In the genomic region with DNA sequence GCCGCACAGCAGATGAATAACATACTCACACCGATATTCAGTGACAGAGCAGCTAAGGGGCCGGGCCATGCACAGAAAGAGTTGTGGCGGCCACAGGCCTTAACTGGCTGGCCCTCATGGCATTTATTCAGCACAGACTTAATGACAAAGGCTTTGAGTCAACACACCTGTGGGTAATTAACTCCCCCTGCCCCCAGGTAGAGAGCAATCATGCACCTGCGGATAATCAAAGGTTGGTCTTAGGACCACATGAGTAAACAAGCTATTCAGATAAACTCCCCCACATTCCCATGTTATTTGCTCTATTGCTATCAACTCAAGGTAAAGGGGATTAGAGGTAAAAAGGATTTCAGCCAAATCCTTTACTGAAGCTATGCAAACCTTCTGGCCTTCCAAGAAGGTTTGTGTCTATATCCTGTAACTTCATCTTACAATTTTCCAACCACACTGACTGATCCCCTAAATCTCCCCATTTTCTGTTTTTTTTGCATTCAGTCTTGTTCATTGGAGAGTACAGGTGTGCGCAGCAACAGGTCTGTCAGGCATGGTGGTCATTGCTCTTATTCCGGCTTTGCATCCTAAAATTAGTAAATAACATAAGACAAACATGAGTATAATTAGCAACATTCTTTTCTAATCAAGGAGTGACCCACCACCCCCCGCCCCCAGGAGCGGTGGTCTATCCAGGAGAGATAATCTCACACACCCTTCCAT, we compare ENCODE assay signal across 22 cellular contexts. TPM values are rescaled to one million over a fixed set of nuclear protein-coding genes. Genes with fewer than 3 reads are reported as not detected.
DNase-seq lines count a peak whose midpoint lies in the region; ATAC-seq, FAIRE-seq and TF ChIP-seq lines count a peak whose summit lies in the region.
"Had no signal": no experiment of that assay in that cellular context is flagged by ENCODE, and none has a peak within 500 bp of the region (broad histone marks: within the 10 kb centered on the region; RNA-seq: fewer than 3 reads in every experiment).

No MANE protein-coding gene starts in this region.

- TF ChIP-seq CTCF in A549 (IDR thresholded peaks at IDR 0.05) = no peak
- TF ChIP-seq CTCF in GM23338 (conservative IDR thresholded peaks at IDR 0.05; ENCODE audit: low read depth in 2 of 2) = no peak
- TF ChIP-seq CTCF in H1 (IDR thresholded peaks at IDR 0.05; ENCODE audit: control extremely low read depth in 1 of 3, insufficient read depth in 1 of 3, low read depth in 1 of 3, low read length in 3 of 3) = no peak
- TF ChIP-seq CTCF in testis (IDR thresholded peaks at IDR 0.05) = no peak

- intact Hi-C loops in testis (cut with DNase I; ENCODE audit: low total_unique reads) = no loop called here

- DNase-seq in A549 (ENCODE audit: low read depth in 1 of 2, low spot score in 1 of 2) = no peak
- DNase-seq in GM23338 (ENCODE audit: low spot score) = no peak
- DNase-seq in NCI-H69 (lab: John Stamatoyannopoulos, UW) = peak; percentile 38
- no peak for DNase-seq in H1 (ENCODE audit: low read depth in 1 of 2, low spot score in 2 of 2)
- no peak for DNase-seq in stimulated activated naive CD4-positive, alpha-beta T cell (lab: John Stamatoyannopoulos, UW)
- DNase-seq in testis = no peak
- DNase-seq: CD4-positive, CD25-positive, alpha-beta regulatory T cell; CD8-positive, alpha-beta T cell; DMS 273 treated with DMSO at 0.1 percent for 48 hours; DMS79 treated with DMSO at 0.1 percent for 48 hours; GF-D8; H9; HFFc6 had no signal

- TF ChIP-seq POLR2A in A549 (IDR thresholded peaks at IDR 0.05; ENCODE audit: low read length) = no peak
- no peak for TF ChIP-seq POLR2A in H1 (IDR thresholded peaks at IDR 0.05; ENCODE audit: control extremely low read depth in 1 of 2, low read depth in 2 of 2, low read length in 2 of 2)
- no peak for TF ChIP-seq POLR2A in testis (IDR thresholded peaks at IDR 0.05)

- H4K20me1 ChIP-seq in GM23338 (replicated peaks; ENCODE audit: insufficient read depth) = no peaks in the 10 kb centered on the region
- H4K20me1 ChIP-seq in H1 (replicated peaks in 1 of 2; ENCODE audit: control insufficient read depth in 1 of 2, insufficient read depth in 2 of 2, low read length in 2 of 2) = no peaks in the 10 kb centered on the region
- H4K20me1 ChIP-seq: BLaER1 had no signal

- CTCF ChIA-PET in A549 (lab: Yijun Ruan, JAX) = interaction anchor here (1.3 kb wide), 1 partner anchor 14 kb away, joined by 3 read pairs; no protein-coding TSS in a partner anchor
- CTCF ChIA-PET in H1 (lab: Charles Lee; ENCODE audit: partially characterized antibody) = interaction anchor here (0.6 to 2.1 kb wide), 5 partner anchors 8 to 84 kb away, joined by 3 to 7 read pairs (median 4); no protein-coding TSS in a partner anchor

- no peak overlapping the region for H3K4me2 ChIP-seq in A549
- H3K4me2 ChIP-seq in GM23338 = no peak overlapping the region
- H3K4me2 ChIP-seq in H1 (ENCODE audit: insufficient read depth in 1 of 2, low read depth in 2 of 2, low read length in 2 of 2) = no peak overlapping the region

- H3K27me3 ChIP-seq in GM23338 (ENCODE audit: insufficient read depth) (no peaks in the 10 kb centered on the region), H1 (replicated peaks in 1 of 4; ENCODE audit: control insufficient read depth in 3 of 4, extremely low read depth in 1 of 4, insufficient read depth in 3 of 4, low read length in 3 of 4) (no peaks in the 10 kb centered on the region), testis (no peaks in the 10 kb centered on the region)
- H3K27me3 ChIP-seq: BLaER1 had no signal

- no peak overlapping the region for H2BK20ac ChIP-seq in H1 (ENCODE audit: low read length)

- no peak overlapping the region for H4K8ac ChIP-seq in H1 (ENCODE audit: extremely low read depth, insufficient read depth, low read length)

- no peak for TF ChIP-seq RAD21 in A549 (conservative IDR thresholded peaks at IDR 0.05 in 1 of 2, IDR thresholded peaks at IDR 0.05 in 1 of 2)
- TF ChIP-seq RAD21 in H1 (IDR thresholded peaks at IDR 0.05 in 1 of 2, conservative IDR thresholded peaks at IDR 0.05 in 1 of 2; ENCODE audit: low read depth in 2 of 2, low read length in 2 of 2) = no peak

- no peak overlapping the region for H3K27ac Mint-ChIP-seq in GM23338
- H3K27ac Mint-ChIP-seq: B cell; CD8-positive, alpha-beta T cell; HFFc6 had no signal

- no peaks in the 10 kb centered on the region for H3K79me1 ChIP-seq in H1 (ENCODE audit: low read depth, low read length)

- H2BK15ac ChIP-seq in H1 (ENCODE audit: low read length) = no peak overlapping the region

- H3F3A ChIP-seq in GM23338 (replicated peaks; ENCODE audit: low read depth) = no peaks in the 10 kb centered on the region

- H3K4me3 Mint-ChIP-seq in GM23338 = no peak overlapping the region
- H3K4me3 Mint-ChIP-seq: B cell; CD4-positive, CD25-positive, alpha-beta regulatory T cell; CD8-positive, alpha-beta T cell; H9; HFFc6 had no signal

- H3K79me2 ChIP-seq in GM23338 (replicated peaks; ENCODE audit: insufficient read depth) = no peaks in the 10 kb centered on the region
- H3K79me2 ChIP-seq in H1 (ENCODE audit: control insufficient read depth in 1 of 2, insufficient read depth in 2 of 2, low read length in 2 of 2) = no peaks in the 10 kb centered on the region

- H3K27ac ChIP-seq in A549 (no peak overlapping the region), GM23338 (ENCODE audit: low read depth) (no peak overlapping the region), H1 (ENCODE audit: low read depth, low read length) (no peak overlapping the region), testis (no peak overlapping the region)
- H3K27ac ChIP-seq: C4-2B had no signal

- no peaks in the 10 kb centered on the region for H3K23me2 ChIP-seq in H1 (ENCODE audit: low read depth, low read length)

- no peaks in the 10 kb centered on the region for H3K9me2 ChIP-seq in GM23338 (ENCODE audit: insufficient read depth)

- H3K4me1 ChIP-seq in A549 = peaks cover 9% of the 10 kb centered on the region
- peaks cover 17% of the 10 kb centered on the region for H3K4me1 ChIP-seq in GM23338 (ENCODE audit: insufficient read depth)
- peaks cover 2 to 10% (median 7%) of the 10 kb centered on the region in 4 experiments; a peak in 5 of 7 replicates for H3K4me1 ChIP-seq in H1 (replicated peaks in 1 of 4; ENCODE audit: control insufficient read depth in 3 of 4, insufficient read depth in 4 of 4, low read length in 3 of 4)
- H3K4me1 ChIP-seq in testis = no peaks in the 10 kb centered on the region
- H3K4me1 ChIP-seq: Caco-2 had no signal

- ATAC-seq in A549 (no peak), GM23338 (no peak), HG03095 (IDR thresholded peaks at IDR 0.05; ENCODE audit: unreplicated experiment) (no peak), GM19023 (IDR thresholded peaks at IDR 0.05; ENCODE audit: unreplicated experiment) (no peak)
- ATAC-seq: CD8-positive, alpha-beta T cell; HCT116 had no signal

- H3K18ac ChIP-seq in H1 (ENCODE audit: extremely low read depth, low read length) = no peak overlapping the region

- no peak overlapping the region for H3K23ac ChIP-seq in H1 (ENCODE audit: insufficient read length)

- H2BK12ac ChIP-seq in H1 (ENCODE audit: low read depth, low read length) = 0 out of 2 replicates have a peak overlapping the region, but pooled peaks have one; percentile 50

- no peaks in the 10 kb centered on the region for H3K36me3 ChIP-seq in GM23338 (ENCODE audit: insufficient read depth)
- no peaks in the 10 kb centered on the region; a peak in 1 of 8 replicates for H3K36me3 ChIP-seq in H1 (ENCODE audit: control insufficient read depth in 2 of 4, insufficient read depth in 4 of 4, low read length in 3 of 4)
- no peaks in the 10 kb centered on the region for H3K36me3 ChIP-seq in testis (ENCODE audit: low read depth, missing control alignments)

- TF ChIP-seq EP300 in A549 (IDR thresholded peaks at IDR 0.05) (no peak), H1 (IDR thresholded peaks at IDR 0.05; ENCODE audit: borderline replicate concordance in 1 of 2, low read depth in 2 of 2, low read length in 2 of 2) (no peak)

- H2BK5ac ChIP-seq in H1 (ENCODE audit: low read depth, low read length) = no peak overlapping the region

- H3K27me3 Mint-ChIP-seq in GM23338 (ENCODE audit: insufficient read depth, low read depth, poor library complexity) = peaks cover 4% of the 10 kb centered on the region
- H3K27me3 Mint-ChIP-seq: B cell; CD4-positive, CD25-positive, alpha-beta regulatory T cell had no signal

- POLR2A ChIA-PET in A549 (lab: Yijun Ruan, JAX) (no interaction called here), H1 (lab: Charles Lee; ENCODE audit: partially characterized antibody) (interaction anchor here (1.2 to 1.6 kb wide), 2 partner anchors 11 to 41 kb away, joined by 6 read pairs; partner anchors contain the start of gene ACTR6)

- FAIRE-seq in A549 (lab: Jason Lieb, UNC) = peak; percentile 65
- no peak for FAIRE-seq in H1 (lab: Jason Lieb, UNC)
- FAIRE-seq: GM12891, GM18507 had no signal

- no peak overlapping the region for H3K14ac ChIP-seq in H1 (ENCODE audit: insufficient read length)

- no peak overlapping the region for H4K5ac ChIP-seq in H1 (ENCODE audit: insufficient read length, low read depth, low read length)

- H3K9me3 Mint-ChIP-seq in GM23338 = peaks cover 15% of the 10 kb centered on the region
- H3K9me3 Mint-ChIP-seq: CD4-positive, CD25-positive, alpha-beta regulatory T cell; CD8-positive, alpha-beta T cell; HFFc6 had no signal

- no peak overlapping the region for H2BK120ac ChIP-seq in H1 (replicated peaks; ENCODE audit: low read depth, low read length)

- no peak overlapping the region for H4K91ac ChIP-seq in H1 (replicated peaks; ENCODE audit: insufficient read length, low read length)

- no peak overlapping the region for H3K56ac ChIP-seq in H1 (replicated peaks; ENCODE audit: insufficient read length, low read depth, low read length)

- H3K4ac ChIP-seq in H1 (replicated peaks; ENCODE audit: insufficient read length, low read depth, low read length) = no peak overlapping the region

- no peak overlapping the region for H3K9ac ChIP-seq in H1 (replicated peaks in 1 of 4; ENCODE audit: extremely low read depth in 1 of 4, low read depth in 3 of 4, low read length in 3 of 4)
- H3K9ac ChIP-seq: BLaER1 had no signal

- no peak overlapping the region for H3K4me3 ChIP-seq in A549
- H3K4me3 ChIP-seq in GM23338 = no peak overlapping the region
- H3K4me3 ChIP-seq in H1 (ENCODE audit: extremely low read depth in 1 of 4, insufficient read depth in 2 of 4, low read depth in 3 of 4, low read length in 4 of 4) = no peak overlapping the region
- H3K4me3 ChIP-seq in testis = no peak overlapping the region
- H3K4me3 ChIP-seq: BLaER1 had no signal

- H3K36me3 Mint-ChIP-seq in GM23338 (ENCODE audit: low read depth) = peaks cover 26% of the 10 kb centered on the region
- H3K36me3 Mint-ChIP-seq: CD8-positive, alpha-beta T cell had no signal

- 77% methylated on average over 9 of the region's 9 CpGs for WGBS in A549 (ENCODE audit: missing lambda C conversion rate)
- 90% methylated on average over 9 of the region's 9 CpGs; no CpG with 5 or more reads in 1 of the 2 experiments for WGBS in H1 (ENCODE audit: extremely low coverage in 1 of 2, insufficient coverage in 1 of 2, insufficient read length in 1 of 2, insufficient replicate concordance in 2 of 2, low coverage in 1 of 2, low lambda C conversion rate in 2 of 2, missing lambda C conversion rate in 1 of 2), 2 experiments
- 89 to 94% methylated on average over 9 of the region's 9 CpGs for WGBS in testis, 2 donors

- H2AFZ ChIP-seq in GM23338 (no peak overlapping the region), H1 (ENCODE audit: low read length) (no peak overlapping the region)

- peaks cover 42% of the 10 kb centered on the region for H3K4me1 Mint-ChIP-seq in GM23338

- H3K9me3 ChIP-seq in A549 = no peaks in the 10 kb centered on the region
- H3K9me3 ChIP-seq in H1 (ENCODE audit: insufficient read depth in 2 of 2, low read depth in 1 of 2, low read length in 1 of 2) = peaks cover 7 to 8% of the 10 kb centered on the region in 2 experiments; a peak in 3 of 4 replicates
- H3K9me3 ChIP-seq in testis = no peaks in the 10 kb centered on the region

- H2AK5ac ChIP-seq in H1 (ENCODE audit: low read depth, low read length) = peak overlapping the region; percentile 60; the same call in 1 of the 2 replicates

RNA-seq across cellular contexts. Expression of gene BLTP3B, which starts 16.9 kb away (rescaled TPM):
- 30.1 and 38.8 TPM in 2 replicates for polyA plus RNA-seq in A549 (2011; rRNA removed)
- polyA plus RNA-seq in A549 (2012; cell fraction: cytosol; rRNA removed) = 5.9 and 6.4 TPM in 2 replicates
- 1.8 and 2.2 TPM in 2 replicates for polyA plus RNA-seq in A549 (2012; cell fraction: nucleus; rRNA removed)
- polyA plus RNA-seq in A549 (2017; fragmentation: RNase III; extraction: RNeasy Plus Mini Kit Qiagen cat#74134 plus additional on column Dnase treatment) = 11.1 to 12.4 TPM (median 11.2 TPM) in 3 replicates
- polyA minus RNA-seq in A549 (2011; rRNA and poly(A)+ RNA removed) = 29.9 and 34.5 TPM in 2 replicates
- total RNA-seq in GM23338 (2014; rRNA removed; shearing (Covaris generic)) = 22.6 and 35.8 TPM in 2 replicates
- polyA plus RNA-seq in GM23338 (2016; fragmentation: Nextera tagmentation; extraction: Ambion mirVana) = 9.5 and 11.2 TPM in 2 replicates
- 24.4 and 28.6 TPM in 2 replicates for total RNA-seq in H1 (2021; fragmentation: NEBNext Ultra II Directional; extraction: Animal tissue kit (Norgen Biotek cat#: 25700))
- 5.7 and 7.0 TPM in 2 replicates for polyA plus RNA-seq in H1 (2011; rRNA removed)
- polyA plus RNA-seq in H1 (2011; cell fraction: cytosol; rRNA removed) = 11.3 TPM
- polyA plus RNA-seq in H1 (2011; cell fraction: nucleus; rRNA removed) = 6.7 TPM
- polyA plus RNA-seq in H1 (2012, experiment 1 of 2) = 6.6 to 14.0 TPM (median 8.0 TPM) in 4 replicates
- polyA plus RNA-seq in H1 (2012, experiment 2 of 2) = 0.93 TPM
- polyA plus RNA-seq in H1 (2013, experiment 1 of 2) = 12.1 TPM
- polyA plus RNA-seq in H1 (2013, experiment 2 of 2) = 11.6 TPM
- polyA minus RNA-seq in H1 (2011; rRNA and poly(A)+ RNA removed) = 38.0 and 67.7 TPM in 2 replicates
- polyA minus RNA-seq in H1 (2011; cell fraction: cytosol; rRNA and poly(A)+ RNA removed) = 33.0 TPM
- polyA minus RNA-seq in H1 (2011; cell fraction: nucleus; rRNA and poly(A)+ RNA removed) = 54.7 TPM
- total RNA-seq in testis = 10 to 100 TPM; 29.2 to 34.9 TPM
- polyA plus RNA-seq in testis (ENCODE audit: insufficient read depth, low read depth, low replicate concordance) = 25.4 TPM

RNA-seq across cellular contexts. Expression of gene ACTR6, which starts 41.1 kb away (rescaled TPM):
- polyA plus RNA-seq in A549 (2011; rRNA removed) = 41.5 and 50.1 TPM in 2 replicates
- 20.0 and 22.0 TPM in 2 replicates for polyA plus RNA-seq in A549 (2012; cell fraction: cytosol; rRNA removed)
- polyA plus RNA-seq in A549 (2012; cell fraction: nucleus; rRNA removed) = 3.7 and 6.2 TPM in 2 replicates
- polyA plus RNA-seq in A549 (2017; fragmentation: RNase III; extraction: RNeasy Plus Mini Kit Qiagen cat#74134 plus additional on column Dnase treatment) = 32.6 to 37.0 TPM (median 33.7 TPM) in 3 replicates
- polyA minus RNA-seq in A549 (2011; rRNA and poly(A)+ RNA removed) = 7.2 and 9.8 TPM in 2 replicates
- 30.1 and 44.7 TPM in 2 replicates for total RNA-seq in GM23338 (2014; rRNA removed; shearing (Covaris generic))
- polyA plus RNA-seq in GM23338 (2016; fragmentation: Nextera tagmentation; extraction: Ambion mirVana) = 42.5 and 44.2 TPM in 2 replicates
- 36.8 and 38.1 TPM in 2 replicates for total RNA-seq in H1 (2021; fragmentation: NEBNext Ultra II Directional; extraction: Animal tissue kit (Norgen Biotek cat#: 25700))
- 4.8 and 10.2 TPM in 2 replicates for polyA plus RNA-seq in H1 (2011; rRNA removed)
- polyA plus RNA-seq in H1 (2011; cell fraction: cytosol; rRNA removed) = 14.8 TPM
- 4.4 TPM for polyA plus RNA-seq in H1 (2011; cell fraction: nucleus; rRNA removed)
- polyA plus RNA-seq in H1 (2012, experiment 1 of 2) = 16.4 to 23.2 TPM (median 20.9 TPM) in 4 replicates
- polyA plus RNA-seq in H1 (2012, experiment 2 of 2) = 5.7 TPM
- 19.2 TPM for polyA plus RNA-seq in H1 (2013, experiment 1 of 2)
- polyA plus RNA-seq in H1 (2013, experiment 2 of 2) = 18.7 TPM
- 8.6 and 13.6 TPM in 2 replicates for polyA minus RNA-seq in H1 (2011; rRNA and poly(A)+ RNA removed)
- polyA minus RNA-seq in H1 (2011; cell fraction: cytosol; rRNA and poly(A)+ RNA removed) = 9.8 TPM
- polyA minus RNA-seq in H1 (2011; cell fraction: nucleus; rRNA and poly(A)+ RNA removed) = 19.8 TPM
- total RNA-seq in testis = 10 to 100 TPM; 11.4 to 17.6 TPM
- polyA plus RNA-seq in testis (ENCODE audit: insufficient read depth, low read depth, low replicate concordance) = 38.1 TPM
